In the genomic region with DNA sequence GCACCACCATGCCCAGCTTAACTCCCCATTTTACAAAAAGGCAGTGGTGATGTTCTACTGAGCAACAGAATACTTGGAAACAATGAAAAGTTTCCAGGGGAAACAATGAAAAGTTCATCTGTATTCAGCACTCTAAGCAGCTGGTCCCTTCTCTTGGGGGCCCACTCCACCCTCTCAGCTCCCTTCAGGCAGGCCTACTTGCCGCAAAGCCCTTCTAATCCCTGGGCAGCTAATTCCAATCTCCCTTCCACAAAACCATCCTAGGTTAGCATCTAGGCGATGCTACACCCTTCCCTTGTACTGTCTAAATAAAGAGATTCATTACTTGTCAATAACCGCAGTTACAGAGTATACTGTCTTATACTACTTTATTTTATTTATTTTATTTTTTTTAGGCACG, we compare ENCODE assay signal across 18 cellular contexts.
"Had no signal": no experiment of that assay in that cellular context is flagged by ENCODE, and none has a peak within 500 bp of the region (broad histone marks: within the 10 kb centered on the region; RNA-seq: fewer than 3 reads in every experiment).

No MANE protein-coding gene starts in this region.

- H3K27ac ChIP-seq: foreskin keratinocyte, hepatocyte, testis, tibial nerve had no signal

- H3K27me3 Mint-ChIP-seq: effector memory CD8-positive, alpha-beta T cell; naive B cell; stimulated activated naive B cell treated with anti-CD40 and anti-IgM and Interleukin-4, amounts not matched to agents 10 μg/mL and 1 μg/mL and 100 μg/mL, for 72 hours; stimulated activated naive CD8-positive, alpha-beta T cell treated with anti-CD3 and anti-CD28 coated beads, Interleukin-15, amount 100 ng/mL, for 72 hours had no signal

- H2AFZ ChIP-seq: hepatocyte had no signal

- H3K4me2 ChIP-seq: hepatocyte had no signal

- H3K4me3 ChIP-seq: hepatocyte, spleen, testis, tibial nerve had no signal

- H3K4me1 ChIP-seq: foreskin keratinocyte, testis had no signal

- H3K9me3 Mint-ChIP-seq: effector memory CD8-positive, alpha-beta T cell; nephron; stimulated activated naive B cell treated with anti-CD40 and anti-IgM and Interleukin-4, amounts not matched to agents 10 μg/mL and 1 μg/mL and 100 μg/mL, for 72 hours; stimulated activated naive CD8-positive, alpha-beta T cell treated with anti-CD3 and anti-CD28 coated beads, Interleukin-15, amount 100 ng/mL, for 72 hours had no signal

- H3K4me3 Mint-ChIP-seq: effector memory CD8-positive, alpha-beta T cell; nephron; stimulated activated naive B cell treated with anti-CD40 and anti-IgM and Interleukin-4, amounts not matched to agents 10 μg/mL and 1 μg/mL and 100 μg/mL, for 72 hours; stimulated activated naive CD8-positive, alpha-beta T cell treated with anti-CD3 and anti-CD28 coated beads, Interleukin-15, amount 100 ng/mL, for 72 hours had no signal

- H3K79me2 ChIP-seq: hepatocyte had no signal

- H3K27me3 ChIP-seq: foreskin keratinocyte, hepatocyte, spleen, testis, tibial nerve had no signal

- H3K4me1 Mint-ChIP-seq: stimulated activated naive CD8-positive, alpha-beta T cell treated with anti-CD3 and anti-CD28 coated beads, Interleukin-15, amount 100 ng/mL, for 72 hours had no signal

- DNase-seq: effector memory CD8-positive, alpha-beta T cell; foreskin keratinocyte; head of caudate nucleus; left colon; mesendoderm; naive B cell; posterior cingulate gyrus; spleen; stimulated activated CD4-positive, alpha-beta T cell treated with anti-CD3 and anti-CD28 coated beads, Interleukin-15, amount 100 ng/mL, for 24 hours; stimulated activated CD4-positive, alpha-beta T cell treated with anti-CD3 and anti-CD28 coated beads, Interleukin-1b, Interleukin-23, amount 100 ng/mL, for 48 hours; stimulated activated CD4-positive, alpha-beta T cell treated with anti-CD3 and anti-CD28 coated beads, Interleukin-4, amount 100 ng/mL, for 24 hours; stimulated activated naive B cell treated with anti-CD40 and anti-IgM and Interleukin-4, amounts not matched to agents 10 μg/mL and 1 μg/mL and 100 μg/mL, for 72 hours; stimulated activated naive CD8-positive, alpha-beta T cell treated with anti-CD3 and anti-CD28 coated beads, Interleukin-15, amount 100 ng/mL, for 72 hours; testis had no signal

- H3K9me3 ChIP-seq: spleen, testis, tibial nerve had no signal

- H3K27ac Mint-ChIP-seq: effector memory CD8-positive, alpha-beta T cell; naive B cell; nephron; stimulated activated naive B cell treated with anti-CD40 and anti-IgM and Interleukin-4, amounts not matched to agents 10 μg/mL and 1 μg/mL and 100 μg/mL, for 72 hours had no signal

- ATAC-seq: effector memory CD8-positive, alpha-beta T cell; foreskin keratinocyte; left colon; sciatic nerve; stimulated activated naive B cell treated with anti-CD40 and anti-IgM and Interleukin-4, amounts not matched to agents 10 μg/mL and 1 μg/mL and 100 μg/mL, for 72 hours; stimulated activated naive CD8-positive, alpha-beta T cell treated with anti-CD3 and anti-CD28 coated beads, Interleukin-15, amount 100 ng/mL, for 72 hours had no signal
